ENCODE assay signal across 8 cellular contexts in the genomic region with DNA sequence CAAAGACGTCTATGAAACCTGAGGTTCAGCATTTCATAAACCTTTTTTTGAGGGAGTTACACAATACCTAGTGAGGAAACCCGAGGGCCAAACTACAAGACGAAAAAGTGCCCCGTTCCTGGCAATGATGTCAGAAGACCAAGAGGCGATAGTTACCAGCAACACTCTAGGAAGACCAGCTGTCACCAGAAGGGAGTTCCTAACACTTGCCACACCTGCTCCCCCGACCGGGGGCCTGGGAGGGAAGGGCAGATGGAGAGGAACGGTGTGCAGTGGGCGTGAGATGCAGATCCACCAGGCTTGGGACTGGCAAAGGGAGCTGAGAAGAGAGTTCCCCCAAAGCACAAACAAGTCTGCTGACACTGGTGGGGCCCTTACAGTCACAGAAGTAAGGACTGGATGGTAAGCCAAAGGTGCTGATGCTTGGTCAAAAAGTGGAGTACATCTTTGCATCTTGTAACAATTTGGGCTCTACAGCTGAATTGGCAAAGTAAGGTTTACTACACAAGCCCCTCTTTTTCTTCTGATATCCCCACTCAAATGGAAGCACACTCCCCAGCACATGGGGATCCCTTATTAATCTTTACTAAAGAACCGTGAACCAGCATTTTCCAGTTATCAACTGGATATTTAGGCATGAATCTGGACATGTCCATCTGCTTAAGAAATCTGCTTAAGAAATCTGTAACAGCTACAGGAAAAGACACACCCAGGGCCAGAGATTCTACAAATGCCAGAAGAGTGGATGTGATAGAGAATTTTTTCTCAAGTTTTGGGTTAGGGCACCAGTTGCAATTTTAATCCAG. TPM values are rescaled to one million over a fixed set of nuclear protein-coding genes. Genes with fewer than 3 reads are reported as not detected.
A peak's percentile ranks its signal among the peaks of the same experiment; 100 is the strongest.
DNase-seq lines count a peak whose midpoint lies in the region; ATAC-seq and TF ChIP-seq lines count a peak whose summit lies in the region.

No MANE protein-coding gene starts in this region.

- no peak overlapping the region for H3K4me3 ChIP-seq in gastroesophageal sphincter
- peak overlapping the region in 1 of 5 donors; percentile 23 for H3K4me3 ChIP-seq in subcutaneous abdominal adipose tissue (ENCODE audit: low read depth in 1 of 5, low read length in 5 of 5)

- peak overlapping the region; percentile 10 for H3K27ac Mint-ChIP-seq in activated T-cell treated with anti-CD3 and anti-CD28 coated beads, Interleukin-2, amount 50 U/mL, for 72 hours

- no peak for ATAC-seq in activated T-cell treated with anti-CD3 and anti-CD28 coated beads, Interleukin-2, amount 50 U/mL, for 72 hours (replicated peaks in 1 of 2)
- peak; percentile 34 for ATAC-seq in gastroesophageal sphincter

- no peaks in the 10 kb centered on the region for H3K9me3 Mint-ChIP-seq in activated T-cell treated with anti-CD3 and anti-CD28 coated beads, Interleukin-2, amount 50 U/mL, for 72 hours

- H3K36me3 Mint-ChIP-seq in activated T-cell treated with anti-CD3 and anti-CD28 coated beads, Interleukin-2, amount 50 U/mL, for 72 hours (ENCODE audit: insufficient read depth in 2 of 2) = peaks cover 1 to 8% of the 10 kb centered on the region in 2 donors

- peaks cover 0 to 66% (median 16%) of the 10 kb centered on the region in 3 donors for H3K4me1 ChIP-seq in gastroesophageal sphincter
- H3K4me1 ChIP-seq in subcutaneous abdominal adipose tissue (ENCODE audit: control insufficient read depth in 5 of 5, insufficient read depth in 5 of 5, low read length in 5 of 5) = peaks cover 0 to 65% (median 51%) of the 10 kb centered on the region in 5 donors

- TF ChIP-seq EP300 in gastroesophageal sphincter (IDR thresholded peaks at IDR 0.05) = no peak

- H3K4me3 Mint-ChIP-seq in activated T-cell treated with anti-CD3 and anti-CD28 coated beads, Interleukin-2, amount 50 U/mL, for 72 hours = no peak overlapping the region

- TF ChIP-seq POLR2A in gastroesophageal sphincter (IDR thresholded peaks at IDR 0.05) = no peak

- TF ChIP-seq CTCF in gastroesophageal sphincter (IDR thresholded peaks at IDR 0.05) = no peak
- TF ChIP-seq CTCF in GM13977 (IDR thresholded peaks at IDR 0.05; ENCODE audit: extremely low read depth, insufficient read depth, missing control alignments) = no peak

- H3K27ac ChIP-seq in gastroesophageal sphincter (peak overlapping the region in 2 of 4 donors; percentile 13 to 32), subcutaneous abdominal adipose tissue (ENCODE audit: low read depth, low read length) (peak overlapping the region; percentile 72)

- peaks cover 53% of the 10 kb centered on the region for H3K4me1 Mint-ChIP-seq in activated T-cell treated with anti-CD3 and anti-CD28 coated beads, Interleukin-2, amount 50 U/mL, for 72 hours (ENCODE audit: low read depth)

- H3K27me3 Mint-ChIP-seq in activated T-cell treated with anti-CD3 and anti-CD28 coated beads, Interleukin-2, amount 50 U/mL, for 72 hours (ENCODE audit: low read depth) = no peaks in the 10 kb centered on the region

- DNase-seq in activated T-cell treated with anti-CD3 and anti-CD28 coated beads, Interleukin-2, amount 50 U/mL, for 72 hours = no peak
- DNase-seq in activated T-cell treated with anti-CD3 and anti-CD28 coated beads for 4 hours = no peak
- DNase-seq in SIG-M5 (lab: John Stamatoyannopoulos, UW) = peak; percentile 45
- DNase-seq in NCI-H526 treated with DMSO at 0.1 percent for 48 hours (lab: John Stamatoyannopoulos, UW) = no peak
- DNase-seq in stimulated activated CD4-positive, alpha-beta T cell treated with anti-CD3 and anti-CD28 coated beads, Interleukin-2, amount 100 ng/mL, for 24 hours = no peak
- DNase-seq in GM13977 (ENCODE audit: low spot score) = no peak

- H3K9me3 ChIP-seq in gastroesophageal sphincter = no peaks in the 10 kb centered on the region
- H3K9me3 ChIP-seq in subcutaneous abdominal adipose tissue (ENCODE audit: control insufficient read depth in 5 of 5, low read length in 5 of 5) = no peaks in the 10 kb centered on the region

- WGBS in gastroesophageal sphincter (ENCODE audit: low coverage in 1 of 2), 2 donors = 54 to 55% methylated on average over 9 to 10 of the region's 10 CpGs

- peak overlapping the region in 2 of 5 donors; percentile 22 to 27 for H3K9ac ChIP-seq in subcutaneous abdominal adipose tissue (ENCODE audit: low read length in 5 of 5)

- H3K27me3 ChIP-seq in gastroesophageal sphincter = no peaks in the 10 kb centered on the region
- no peaks in the 10 kb centered on the region for H3K27me3 ChIP-seq in subcutaneous abdominal adipose tissue (ENCODE audit: control insufficient read depth in 5 of 5, insufficient read depth in 4 of 5, low read length in 5 of 5)

- H3K36me3 ChIP-seq in gastroesophageal sphincter (peaks cover 0 to 31% of the 10 kb centered on the region in 2 donors), subcutaneous abdominal adipose tissue (ENCODE audit: control insufficient read depth in 5 of 5, insufficient read depth in 5 of 5, low read length in 5 of 5) (peaks cover 4 to 30% (median 23%) of the 10 kb centered on the region in 5 donors)

- in situ Hi-C loops in GM13977 (cut with MboI; ENCODE audit: low pct_unique_long_range_greater_than_20kb, low sequenced_read_pairs, unreplicated experiment) = no loop called here

RNA-seq across cellular contexts. Expression of gene PANK2, which starts 38.5 kb away (rescaled TPM):
- 10 to 100 TPM; 60.6 to 67.4 TPM for total RNA-seq in activated T-cell treated with anti-CD3 and anti-CD28 coated beads, Interleukin-2, amount 50 U/mL, for 72 hours
- total RNA-seq in gastroesophageal sphincter = 10 to 100 TPM; 49.0 to 58.1 (median 54.3) TPM
